ENCODE assay signal across 8 cellular contexts in genomic region chrX:139930923-139931645, GRCh38. TPM values are rescaled to one million over a fixed set of nuclear protein-coding genes. Genes with fewer than 3 reads are reported as not detected.
A peak's percentile ranks its signal among the peaks of the same experiment; 100 is the strongest.
DNase-seq lines count a peak whose midpoint lies in the region; ATAC-seq and TF ChIP-seq lines count a peak whose summit lies in the region.

No MANE protein-coding gene starts in this region.

- no peak overlapping the region for H2AK5ac ChIP-seq in H9 (ENCODE audit: insufficient read length, low read length)

- H3K4me1 ChIP-seq in H9 (ENCODE audit: insufficient read depth, low read length): peaks cover 3% of the 10 kb centered on the region; the same call in 1 of the 2 replicates
- H3K4me1 ChIP-seq in right lobe of liver: peaks cover 0 to 4% (median 0%) of the 10 kb centered on the region in 4 donors

- no peaks in the 10 kb centered on the region for H3K79me1 ChIP-seq in H9 (ENCODE audit: insufficient read depth, low read depth, low read length, poor library complexity, severe bottlenecking)

- intact Hi-C loops in right lobe of liver (cut with DNase I): no loop called here

- TF ChIP-seq CTCF in AG09309 (IDR thresholded peaks at IDR 0.05; ENCODE audit: control insufficient read depth, insufficient read depth, low read depth, low read length, missing control alignments): no peak
- no peak for TF ChIP-seq CTCF in H9 (conservative IDR thresholded peaks at IDR 0.05)
- TF ChIP-seq CTCF in right lobe of liver (IDR thresholded peaks at IDR 0.05): no peak

- no peak overlapping the region for H2BK5ac ChIP-seq in H9 (ENCODE audit: insufficient read length, low read length)

- no peak overlapping the region for H2BK15ac ChIP-seq in H9 (ENCODE audit: low read depth, low read length)

- H4K20me1 ChIP-seq in H9 (ENCODE audit: control insufficient read depth, insufficient read depth, insufficient read length): no peaks in the 10 kb centered on the region

- ATAC-seq in central memory CD8-positive, alpha-beta T cell (replicated peaks; ENCODE audit: extremely low read depth, poor library complexity, severe bottlenecking): no peak
- ATAC-seq in right lobe of liver: peak; percentile 13 to 43 (median 22)
- no peak for ATAC-seq in HG03571 (IDR thresholded peaks at IDR 0.05; ENCODE audit: unreplicated experiment)

- no peak overlapping the region for H4K5ac ChIP-seq in H9 (ENCODE audit: insufficient read length, low read depth, low read length)

- H3K36me3 Mint-ChIP-seq in H9 (ENCODE audit: insufficient read depth in 1 of 3, low read depth in 3 of 3): peaks cover 0 to 4% (median 0%) of the 10 kb centered on the region in 3 experiments; a peak in 2 of 7 replicates
- H3K36me3 Mint-ChIP-seq in central memory CD8-positive, alpha-beta T cell (ENCODE audit: insufficient read depth): peaks cover 13% of the 10 kb centered on the region
- H3K36me3 Mint-ChIP-seq in stimulated activated naive CD8-positive, alpha-beta T cell treated with anti-CD3 and anti-CD28 coated beads, Interleukin-15, Interleukin-2, amounts not matched to agents 100 ng/mL and 50 ng/mL, for 24 hours (ENCODE audit: low read depth): peaks cover 4% of the 10 kb centered on the region

- no peak overlapping the region for H3T11ph ChIP-seq in H9 (ENCODE audit: low read length)

- no CpG with 5 or more reads among the region's 27 CpGs for WGBS in H9 (ENCODE audit: extremely low coverage, insufficient read length, low lambda C conversion rate)
- WGBS in right lobe of liver (ENCODE audit: insufficient coverage, low coverage, low lambda C conversion rate, missing lambda C conversion rate): 16% methylated on average over 12 of the region's 27 CpGs

- H3K56ac ChIP-seq in H9 (ENCODE audit: insufficient read length, low read depth, low read length): no peak overlapping the region

- peaks cover 0 to 36% of the 10 kb centered on the region in 2 experiments; a peak in 3 of 5 replicates for H3K9me3 Mint-ChIP-seq in H9
- no peaks in the 10 kb centered on the region for H3K9me3 Mint-ChIP-seq in central memory CD8-positive, alpha-beta T cell
- no peaks in the 10 kb centered on the region for H3K9me3 Mint-ChIP-seq in stimulated activated naive CD8-positive, alpha-beta T cell treated with anti-CD3 and anti-CD28 coated beads, Interleukin-15, Interleukin-2, amounts not matched to agents 100 ng/mL and 50 ng/mL, for 24 hours

- no peak overlapping the region; a peak in 1 of 7 replicates for H3K27ac Mint-ChIP-seq in H9
- peak overlapping the region; percentile 62 for H3K27ac Mint-ChIP-seq in central memory CD8-positive, alpha-beta T cell (ENCODE audit: low read depth)
- H3K27ac Mint-ChIP-seq in stimulated activated naive CD8-positive, alpha-beta T cell treated with anti-CD3 and anti-CD28 coated beads, Interleukin-15, Interleukin-2, amounts not matched to agents 100 ng/mL and 50 ng/mL, for 24 hours: peak overlapping the region; percentile 26

- H3K27me3 ChIP-seq in H9 (ENCODE audit: insufficient read depth, low read length): no peaks in the 10 kb centered on the region
- no peaks in the 10 kb centered on the region for H3K27me3 ChIP-seq in right lobe of liver

- no peak overlapping the region for H4K91ac ChIP-seq in H9 (ENCODE audit: insufficient read length, low read depth, low read length)

- H3K36me3 ChIP-seq in right lobe of liver: no peaks in the 10 kb centered on the region

- no peak overlapping the region for H2BK20ac ChIP-seq in H9 (ENCODE audit: low read depth, low read length, poor library complexity, severe bottlenecking)

- H3K27me3 Mint-ChIP-seq in H9 (ENCODE audit: low read depth): no peaks in the 10 kb centered on the region
- H3K27me3 Mint-ChIP-seq in central memory CD8-positive, alpha-beta T cell: no peaks in the 10 kb centered on the region
- no peaks in the 10 kb centered on the region for H3K27me3 Mint-ChIP-seq in stimulated activated naive CD8-positive, alpha-beta T cell treated with anti-CD3 and anti-CD28 coated beads, Interleukin-15, Interleukin-2, amounts not matched to agents 100 ng/mL and 50 ng/mL, for 24 hours

- H3K4me2 ChIP-seq in H9 (ENCODE audit: insufficient read depth, insufficient read length, low read length): peak overlapping the region; percentile 93

- peaks cover 14% of the 10 kb centered on the region; the same call in 1 of the 2 replicates for H3K79me2 ChIP-seq in H9 (ENCODE audit: insufficient read depth, low read length)

- DNase-seq in AG09309 (ENCODE audit: low read depth) (no peak), H9 (no peak), SW480 (ENCODE audit: low spot score) (peak; percentile 35), right lobe of liver (peak; percentile 35 to 64 (median 50))
- DNase-seq in central memory CD8-positive, alpha-beta T cell (ENCODE audit: low spot score in 2 of 2): peak in 1 of 2 donors; percentile 11
- no peak for DNase-seq in activated CD4-positive, CD25-positive, alpha-beta regulatory T cell (lab: John Stamatoyannopoulos, UW)

- H3K4ac ChIP-seq in H9 (ENCODE audit: low read depth, low read length): no peak overlapping the region

- no peak overlapping the region for H3K23ac ChIP-seq in H9 (ENCODE audit: insufficient read length, low read depth, low read length)

- H2BK120ac ChIP-seq in H9 (ENCODE audit: low read depth, low read length, poor library complexity, severe bottlenecking): no peak overlapping the region

- H3K14ac ChIP-seq in H9 (ENCODE audit: insufficient read depth, low read length): peak overlapping the region; percentile 59

- no peaks in the 10 kb centered on the region for H3K9me3 ChIP-seq in H9 (ENCODE audit: control insufficient read depth, low read depth, low read length)
- H3K9me3 ChIP-seq in right lobe of liver: no peaks in the 10 kb centered on the region

- H3K18ac ChIP-seq in H9 (ENCODE audit: insufficient read length, low read depth, low read length): no peak overlapping the region

- H2BK12ac ChIP-seq in H9 (ENCODE audit: insufficient read length, low read depth, low read length): no peak overlapping the region

- H2AFZ ChIP-seq in H9 (ENCODE audit: low read length): no peak overlapping the region

- H3K27ac ChIP-seq in H9 (ENCODE audit: insufficient read length, low read depth, low read length) (no peak overlapping the region), right lobe of liver (peak overlapping the region; percentile 45 to 85 (median 53))

- H4K8ac ChIP-seq in H9 (replicated peaks; ENCODE audit: insufficient read length, low read depth, low read length): no peak overlapping the region

- H3K4me1 Mint-ChIP-seq in H9: peaks cover 22 to 29% of the 10 kb centered on the region in 2 experiments
- peaks cover 6% of the 10 kb centered on the region for H3K4me1 Mint-ChIP-seq in central memory CD8-positive, alpha-beta T cell
- peaks cover 22% of the 10 kb centered on the region for H3K4me1 Mint-ChIP-seq in stimulated activated naive CD8-positive, alpha-beta T cell treated with anti-CD3 and anti-CD28 coated beads, Interleukin-15, Interleukin-2, amounts not matched to agents 100 ng/mL and 50 ng/mL, for 24 hours (ENCODE audit: low read depth)

- H3K4me3 Mint-ChIP-seq in H9: peak overlapping the region; percentile 72 to 88
- H3K4me3 Mint-ChIP-seq in central memory CD8-positive, alpha-beta T cell: peak overlapping the region; percentile 92
- peak overlapping the region; percentile 79 for H3K4me3 Mint-ChIP-seq in stimulated activated naive CD8-positive, alpha-beta T cell treated with anti-CD3 and anti-CD28 coated beads, Interleukin-15, Interleukin-2, amounts not matched to agents 100 ng/mL and 50 ng/mL, for 24 hours

- H3K9ac ChIP-seq in H9 (ENCODE audit: extremely low read depth, insufficient read length, low read length): peak overlapping the region; percentile 67

- TF ChIP-seq POLR2A in right lobe of liver (IDR thresholded peaks at IDR 0.05): no peak

- peaks cover 7% of the 10 kb centered on the region for H3K23me2 ChIP-seq in H9 (ENCODE audit: insufficient read length, low read depth, low read length, poor library complexity, severe bottlenecking)

- H3K4me3 ChIP-seq in AG09309 (ENCODE audit: control insufficient read depth, low read depth, low read length): peak overlapping the region; percentile 85
- peak overlapping the region; percentile 69 to 77 (median 74) for H3K4me3 ChIP-seq in right lobe of liver

RNA-seq across cellular contexts. Expression of gene ATP11C, which starts 1.8 kb away (rescaled TPM):
- 26.4 and 28.4 TPM in 2 replicates for total RNA-seq in H9 (2021)
- total RNA-seq in right lobe of liver: 10 to 100 TPM; 21.4 to 34.0 (median 29.1) TPM

RNA-seq across cellular contexts. Expression of gene CXorf66, which starts 34.2 kb away (rescaled TPM):
- total RNA-seq in H9 (2021) (not detected in 2 replicates), right lobe of liver (under 1 TPM in 1 of 6 experiments, not detected in 5; 0.18 TPM)

Comparison
In these comparisons a context has a peak if more than half of its experiments do, and no peak if none do; other contexts are left out.
1. DNase-seq: peak in SW480 (single experiment) and right lobe of liver (3 of 3); none in AG09309 (single experiment), H9 (single experiment) and activated CD4-positive, CD25-positive, alpha-beta regulatory T cell (0 of 4).
2. H3K27ac Mint-ChIP-seq: peak in central memory CD8-positive, alpha-beta T cell (single experiment) and stimulated activated naive CD8-positive, alpha-beta T cell treated with anti-CD3 and anti-CD28 coated beads, Interleukin-15, Interleukin-2, amounts not matched to agents 100 ng/mL and 50 ng/mL, for 24 hours (single experiment); none in H9 (0 of 3).
3. ATAC-seq: peak in right lobe of liver (4 of 4); none in central memory CD8-positive, alpha-beta T cell (single experiment) and HG03571 (single experiment).
4. Peak in every context shown above with its lines, with median percentiles within 50 percentile points of each other: H3K4me3 Mint-ChIP-seq.